Comparison of ENCODE assay signal across 1 cellular context in the genomic region with DNA sequence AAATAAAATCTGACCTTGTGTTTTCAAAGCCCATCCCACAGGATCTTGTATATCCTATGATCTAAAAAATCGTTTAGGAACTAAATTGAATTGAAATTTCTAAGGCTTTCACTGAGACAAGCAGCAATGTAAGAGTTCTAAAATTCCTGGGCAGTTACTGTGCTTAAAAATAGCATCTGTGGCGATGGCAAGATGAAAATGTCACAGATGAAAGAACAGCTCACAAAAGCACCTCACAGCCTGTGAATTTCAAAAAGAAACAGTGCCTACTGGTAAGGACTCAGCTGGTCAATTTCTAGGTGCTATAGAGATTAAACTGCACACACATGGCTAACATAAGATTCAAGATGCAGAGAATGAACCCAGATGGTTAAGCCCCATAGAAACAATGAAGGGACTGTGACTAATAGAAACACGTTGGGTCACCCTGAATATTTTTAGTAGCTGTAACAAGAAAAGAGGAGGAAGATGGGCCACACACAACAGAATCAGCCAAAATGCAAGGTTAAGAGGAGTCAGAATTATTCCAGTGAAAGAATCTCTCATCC.
TF ChIP-seq lines count a peak whose summit lies in the region.

No MANE protein-coding gene starts in this region.

TF ChIP-seq in GM23338, 12 proteins besides CTCF, POLR2A, EP300 and RAD21 (continued from another document):
- no peak for TF ChIP-seq ZNF331 (CRISPR knock-in tag; IDR thresholded peaks at IDR 0.05; ENCODE audit: low read depth)
- no peak for TF ChIP-seq REST (IDR thresholded peaks at IDR 0.05; ENCODE audit: unreplicated experiment)
- TF ChIP-seq ZNF462 (CRISPR knock-in tag; IDR thresholded peaks at IDR 0.05): no peak
- TF ChIP-seq CREB1 (CRISPR knock-in tag; IDR thresholded peaks at IDR 0.05; ENCODE audit: low read depth): no peak
